20 cellular contexts compared by ENCODE assay signal in the genomic region with DNA sequence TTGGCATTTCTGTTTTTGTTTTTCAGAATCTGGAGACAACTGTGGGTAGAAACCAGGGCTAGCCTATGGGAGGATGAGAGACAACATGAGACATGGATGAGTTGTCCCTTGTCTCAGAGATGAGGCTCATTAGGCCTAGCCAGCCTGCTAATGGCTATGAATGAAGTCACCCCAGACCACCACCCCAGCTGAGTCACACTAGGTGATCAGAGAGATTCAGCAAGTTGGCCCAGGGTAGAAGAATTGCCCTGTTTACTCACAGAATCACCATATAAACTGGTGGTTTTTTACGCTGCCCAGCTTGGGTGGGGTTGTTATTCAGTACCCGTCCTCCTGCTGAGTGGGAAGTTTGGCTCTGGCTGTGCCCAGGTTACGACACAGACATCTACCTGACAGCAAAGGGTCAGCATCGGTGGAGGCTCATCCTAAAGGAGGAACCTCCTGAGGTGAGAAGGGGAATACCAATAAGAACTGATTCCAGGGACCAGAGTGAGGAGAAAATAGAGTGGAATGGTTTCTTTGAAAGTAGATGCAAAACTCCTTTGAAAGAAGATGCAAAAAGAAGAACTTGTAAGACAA. TPM values are rescaled to one million over a fixed set of nuclear protein-coding genes. Genes with fewer than 3 reads are reported as not detected.
DNase-seq lines count a peak whose midpoint lies in the region; ATAC-seq, FAIRE-seq and TF ChIP-seq lines count a peak whose summit lies in the region.
"Had no signal": no experiment of that assay in that cellular context is flagged by ENCODE, and none has a peak within 500 bp of the region (broad histone marks: within the 10 kb centered on the region; RNA-seq: fewer than 3 reads in every experiment).

No MANE protein-coding gene starts in this region.

- H3K4me3 ChIP-seq in breast epithelium (no peak overlapping the region), RWPE2 (ENCODE audit: severe bottlenecking) (no peak overlapping the region), foreskin fibroblast (ENCODE audit: low read depth in 1 of 2, low read length in 2 of 2) (no peak overlapping the region)
- H3K4me3 ChIP-seq: A549, gastroesophageal sphincter, SK-N-MC had no signal

- TF ChIP-seq CTCF in MCF 10A (IDR thresholded peaks at IDR 0.05; ENCODE audit: unreplicated experiment) (no peak), breast epithelium (IDR thresholded peaks at IDR 0.05) (no peak), RWPE2 (IDR thresholded peaks at IDR 0.05; ENCODE audit: poor library complexity, severe bottlenecking) (no peak), foreskin fibroblast (IDR thresholded peaks at IDR 0.05; ENCODE audit: low read depth, low read length) (no peak)

- no peaks in the 10 kb centered on the region for H3K27me3 ChIP-seq in breast epithelium
- H3K27me3 ChIP-seq in RWPE2 (ENCODE audit: insufficient read depth, poor library complexity, severe bottlenecking) = no peaks in the 10 kb centered on the region
- H3K27me3 ChIP-seq: gastroesophageal sphincter had no signal

- peaks cover 26% of the 10 kb centered on the region for H3K4me1 Mint-ChIP-seq in MCF 10A (ENCODE audit: insufficient read depth, unreplicated experiment)

- POLR2A ChIA-PET in MCF 10A (lab: Yijun Ruan, JAX) = no interaction called here

- no peak for TF ChIP-seq POLR2A in breast epithelium (IDR thresholded peaks at IDR 0.05)

- peak overlapping the region; percentile 63 for H3K27ac Mint-ChIP-seq in MCF 10A (ENCODE audit: low read depth, unreplicated experiment)
- H3K27ac Mint-ChIP-seq: activated CD4-positive, alpha-beta memory T cell treated with anti-CD3 and anti-CD28 coated beads for 36 hours; CD4-positive, alpha-beta memory T cell had no signal

- DNase-seq in MCF 10A (ENCODE audit: unreplicated experiment) = no peak
- DNase-seq in breast epithelium (ENCODE audit: low spot score in 2 of 2) = no peak
- DNase-seq in RWPE2 (ENCODE audit: low spot score) = no peak
- DNase-seq in foreskin fibroblast = peak; percentile 54 to 64
- DNase-seq in urothelium cell line (ENCODE audit: low spot score) = peak; percentile 14
- no peak for DNase-seq in SKM-1 (lab: John Stamatoyannopoulos, UW; ENCODE audit: unreplicated experiment)
- no peak for DNase-seq in central memory CD4-positive, alpha-beta T cell
- DNase-seq: activated CD4-positive, alpha-beta memory T cell treated with anti-CD3 and anti-CD28 coated beads for 36 hours; CD4-positive, alpha-beta memory T cell; immature natural killer cell; midbrain; NCI-H1105 treated with DMSO at 0.1 percent for 48 hours; nucleus accumbens; trophoblast cell had no signal

- no peak overlapping the region for H3K4me3 Mint-ChIP-seq in MCF 10A (ENCODE audit: unreplicated experiment)
- H3K4me3 Mint-ChIP-seq: activated CD4-positive, alpha-beta memory T cell treated with anti-CD3 and anti-CD28 coated beads for 36 hours; CD4-positive, alpha-beta memory T cell had no signal

- H3K4me1 ChIP-seq in breast epithelium = no peaks in the 10 kb centered on the region
- H3K4me1 ChIP-seq in RWPE2 (ENCODE audit: insufficient read depth, poor library complexity, severe bottlenecking) = peaks cover 19% of the 10 kb centered on the region
- H3K4me1 ChIP-seq: A549, gastroesophageal sphincter had no signal

- no peaks in the 10 kb centered on the region for H3K27me3 Mint-ChIP-seq in MCF 10A (ENCODE audit: insufficient read depth, unreplicated experiment)
- H3K27me3 Mint-ChIP-seq: activated CD4-positive, alpha-beta memory T cell treated with anti-CD3 and anti-CD28 coated beads for 36 hours; CD4-positive, alpha-beta memory T cell had no signal

- ATAC-seq in RWPE2 (ENCODE audit: low read depth) (peak; percentile 81), GM18873 (IDR thresholded peaks at IDR 0.05; ENCODE audit: low FRiP score, unreplicated experiment) (no peak)
- ATAC-seq: A549, gastroesophageal sphincter had no signal

- intact Hi-C loops in MCF 10A (cut with micrococcal nuclease) (no loop called here), breast epithelium (cut with DNase I; ENCODE audit: low total_unique reads) (no loop called here)

- H3K36me3 ChIP-seq in breast epithelium = no peaks in the 10 kb centered on the region
- H3K36me3 ChIP-seq in RWPE2 (ENCODE audit: low read depth) = no peaks in the 10 kb centered on the region
- H3K36me3 ChIP-seq: gastroesophageal sphincter had no signal

- no TSS peak for BruUV-seq in MCF 10A (replicated peaks; lab: Mats Ljungman, UMichigan)

- H3K9me3 ChIP-seq in breast epithelium (no peaks in the 10 kb centered on the region), RWPE2 (ENCODE audit: severe bottlenecking) (no peaks in the 10 kb centered on the region)
- H3K9me3 ChIP-seq: A549, gastroesophageal sphincter had no signal

- no peaks in the 10 kb centered on the region for H3K9me3 Mint-ChIP-seq in MCF 10A (ENCODE audit: unreplicated experiment)
- H3K9me3 Mint-ChIP-seq: activated CD4-positive, alpha-beta memory T cell treated with anti-CD3 and anti-CD28 coated beads for 36 hours; immature natural killer cell had no signal

- H3K27ac ChIP-seq in breast epithelium (no peak overlapping the region), RWPE2 (ENCODE audit: poor library complexity, severe bottlenecking) (peak overlapping the region; percentile 53)
- H3K27ac ChIP-seq: gastroesophageal sphincter, SK-N-MC had no signal

- CTCF ChIA-PET in MCF 10A (lab: Yijun Ruan, JAX) = interaction anchor here (0.7 kb wide), 1 partner anchor 51 kb away, joined by 3 read pairs; no protein-coding TSS in a partner anchor

- H3K36me3 Mint-ChIP-seq in MCF 10A (ENCODE audit: insufficient read depth, unreplicated experiment) = no peaks in the 10 kb centered on the region
- H3K36me3 Mint-ChIP-seq: activated CD4-positive, alpha-beta memory T cell treated with anti-CD3 and anti-CD28 coated beads for 36 hours; CD4-positive, alpha-beta memory T cell; immature natural killer cell had no signal

- FAIRE-seq in urothelium cell line (lab: Jason Lieb, UNC) = no peak
- FAIRE-seq: A549, endometrium, G401.6 had no signal

RNA-seq across cellular contexts. Expression of a gene that starts 17.2 kb away (rescaled TPM):
- total RNA-seq in MCF 10A (2022) (36.2 and 50.7 TPM in 2 replicates), breast epithelium (10 to 100 TPM in 1 of 3 donors, 1 to 10 TPM in 2; 1.1 to 10.7 (median 8.8) TPM)

Comparison
In these comparisons a context has a peak if more than half of its experiments do, and no peak if none do; other contexts are left out.
1. DNase-seq: peak in foreskin fibroblast (2 of 2) and urothelium cell line (single experiment); none in MCF 10A (single experiment), breast epithelium (0 of 2), RWPE2 (single experiment), SKM-1 (single experiment) and central memory CD4-positive, alpha-beta T cell (single experiment).